8 cellular contexts compared by ENCODE assay signal in the genomic region with DNA sequence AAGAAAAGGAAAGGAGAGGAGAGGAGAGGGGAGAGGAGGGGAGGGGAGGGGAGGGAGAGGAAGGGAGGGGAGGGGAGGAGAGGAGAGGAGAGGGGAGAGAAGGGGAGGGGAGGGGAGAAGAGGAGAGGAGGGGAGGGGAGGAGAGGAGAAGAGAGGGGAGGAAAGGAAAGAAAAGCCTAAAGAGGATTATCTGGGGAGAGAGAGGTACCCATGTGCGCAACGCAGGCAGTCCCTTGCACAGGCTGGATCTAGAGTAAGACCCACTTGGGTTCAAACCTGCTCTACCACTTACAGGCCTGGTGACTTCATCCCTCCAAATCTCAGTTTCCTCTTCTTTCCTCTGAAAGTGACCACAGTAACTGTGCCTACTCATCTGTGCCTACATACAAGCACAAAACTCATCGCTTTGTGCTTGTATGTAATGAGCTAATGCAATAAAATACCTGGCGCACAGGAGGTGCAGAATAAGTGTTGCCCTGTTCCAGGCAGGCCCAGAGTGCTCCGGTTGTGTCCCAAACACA. TPM values are rescaled to one million over a fixed set of nuclear protein-coding genes. Genes with fewer than 3 reads are reported as not detected.
DNase-seq lines count a peak whose midpoint lies in the region; ATAC-seq and TF ChIP-seq lines count a peak whose summit lies in the region.

No MANE protein-coding gene starts in this region.

- WGBS in iPS DF 6.9 (ENCODE audit: insufficient coverage, insufficient read length): no CpG with 5 or more reads among the region's 5 CpGs

- peak overlapping the region; percentile 80 for H3K4me3 Mint-ChIP-seq in activated naive CD4-positive, alpha-beta T cell treated with anti-CD3 and anti-CD28 coated beads, Interleukin-2, amount 10 ng/mL, durations not matched to agents 7 days and 5 days
- peak overlapping the region; percentile 83 to 97 (median 89) for H3K4me3 Mint-ChIP-seq in T-cell
- H3K4me3 Mint-ChIP-seq in type B pancreatic cell: peak overlapping the region; percentile 89

- H3K27ac Mint-ChIP-seq in activated naive CD4-positive, alpha-beta T cell treated with anti-CD3 and anti-CD28 coated beads, Interleukin-2, amount 10 ng/mL, durations not matched to agents 7 days and 5 days: peak overlapping the region; percentile 77
- H3K27ac Mint-ChIP-seq in T-cell: peak overlapping the region; percentile 77 to 83
- H3K27ac Mint-ChIP-seq in type B pancreatic cell: peak overlapping the region; percentile 89

- peaks cover 47% of the 10 kb centered on the region for H3K4me1 Mint-ChIP-seq in activated naive CD4-positive, alpha-beta T cell treated with anti-CD3 and anti-CD28 coated beads, Interleukin-2, amount 10 ng/mL, durations not matched to agents 7 days and 5 days
- H3K4me1 Mint-ChIP-seq in T-cell: peaks cover 35 to 49% (median 39%) of the 10 kb centered on the region in 3 donors
- peaks cover 20% of the 10 kb centered on the region for H3K4me1 Mint-ChIP-seq in type B pancreatic cell (ENCODE audit: unreplicated experiment)

- H3K9me3 ChIP-seq in iPS DF 6.9 (ENCODE audit: control insufficient read depth, insufficient read depth, low read length): no peaks in the 10 kb centered on the region

- POLR2A ChIA-PET in T-cell (lab: Charles Lee): no interaction called here
- POLR2A ChIA-PET in GM10248 (lab: Yijun Ruan, JAX): interaction anchor here (0.8 to 1.3 kb wide), 2 partner anchors 36 to 141 kb away, joined by 3 to 9 read pairs; no protein-coding TSS in a partner anchor

- H3K36me3 ChIP-seq in iPS DF 6.9 (ENCODE audit: control insufficient read depth, insufficient read depth, low read length): peaks cover 8% of the 10 kb centered on the region

- H3K27me3 Mint-ChIP-seq in activated naive CD4-positive, alpha-beta T cell treated with anti-CD3 and anti-CD28 coated beads, Interleukin-2, amount 10 ng/mL, durations not matched to agents 7 days and 5 days: no peaks in the 10 kb centered on the region
- H3K27me3 Mint-ChIP-seq in T-cell (no peaks in the 10 kb centered on the region), type B pancreatic cell (no peaks in the 10 kb centered on the region)

- ATAC-seq in T-cell (replicated peaks in 1 of 4): no peak

- no peaks in the 10 kb centered on the region for H3K27me3 ChIP-seq in iPS DF 6.9 (ENCODE audit: control insufficient read depth, insufficient read depth, low read length)

- CTCF ChIA-PET in activated naive CD4-positive, alpha-beta T cell treated with anti-CD3 and anti-CD28 coated beads, Interleukin-2, amount 10 ng/mL, durations not matched to agents 7 days and 5 days (lab: Charles Lee): interaction anchor here (0.8 to 0.9 kb wide), 3 partner anchors 14 to 56 kb away, joined by 3 to 4 read pairs (median 3); no protein-coding TSS in a partner anchor
- CTCF ChIA-PET in T-cell (lab: Charles Lee): interaction anchor here in 1 of 2 donors (0.6 kb wide), 1 partner anchor 609 kb away, joined by 3 read pairs; no protein-coding TSS in a partner anchor
- CTCF ChIA-PET in GM10248 (lab: Yijun Ruan, JAX): interaction anchor here (0.9 to 3.3 kb wide), 9 partner anchors 13 to 141 kb away, joined by 3 to 15 read pairs (median 4); a partner anchor contains a TSS

- H3K9me3 Mint-ChIP-seq in activated naive CD4-positive, alpha-beta T cell treated with anti-CD3 and anti-CD28 coated beads, Interleukin-2, amount 10 ng/mL, durations not matched to agents 7 days and 5 days: no peaks in the 10 kb centered on the region
- H3K9me3 Mint-ChIP-seq in T-cell (no peaks in the 10 kb centered on the region), type B pancreatic cell (no peaks in the 10 kb centered on the region)

- peaks cover 10% of the 10 kb centered on the region for H3K4me1 ChIP-seq in iPS DF 6.9 (ENCODE audit: control insufficient read depth, insufficient read depth, low read length)

- TF ChIP-seq CTCF in type B pancreatic cell (conservative IDR thresholded peaks at IDR 0.05): no peak
- no peak for TF ChIP-seq CTCF in GM10248 (IDR thresholded peaks at IDR 0.05; ENCODE audit: control extremely low read depth, extremely low read depth, low read depth, missing control alignments)

- no peak overlapping the region for H3K27ac ChIP-seq in iPS DF 6.9 (ENCODE audit: low read length)

- DNase-seq in activated naive CD4-positive, alpha-beta T cell treated with anti-CD3 and anti-CD28 coated beads, Interleukin-2, amount 10 ng/mL, durations not matched to agents 7 days and 5 days: no peak
- no peak for DNase-seq in activated naive CD4-positive, alpha-beta T cell treated with Interleukin-2 at 50 U/mL for 16 hours
- DNase-seq in T-cell (no peak), iPS DF 6.9 (ENCODE audit: low read depth, low spot score) (no peak), type B pancreatic cell (ENCODE audit: extremely low spot score, unreplicated experiment) (no peak), NCI-H345 (lab: John Stamatoyannopoulos, UW) (no peak), GM10248 (ENCODE audit: extremely low spot score) (no peak), NCI-H1105 (lab: John Stamatoyannopoulos, UW) (no peak)

- H3K36me3 Mint-ChIP-seq in activated naive CD4-positive, alpha-beta T cell treated with anti-CD3 and anti-CD28 coated beads, Interleukin-2, amount 10 ng/mL, durations not matched to agents 7 days and 5 days: peaks cover 7% of the 10 kb centered on the region
- H3K36me3 Mint-ChIP-seq in T-cell: peaks cover 3% of the 10 kb centered on the region
- no peaks in the 10 kb centered on the region for H3K36me3 Mint-ChIP-seq in type B pancreatic cell

- peak overlapping the region; percentile 68; the same call in 1 of the 2 replicates for H3K4me3 ChIP-seq in iPS DF 6.9 (ENCODE audit: low read length)

RNA-seq across cellular contexts. Expression of a gene that starts 0.8 kb away (rescaled TPM):
- total RNA-seq in T-cell (10 to 100 TPM; 32.8 to 78.5 (median 66.0) TPM), type B pancreatic cell (ENCODE audit: low replicate concordance) (87.1 and 93.6 TPM in 2 replicates)

RNA-seq across cellular contexts. Expression of a gene that starts 30.4 kb away (rescaled TPM):
- total RNA-seq in T-cell (under 1 TPM in 4 of 5 donors, not detected in 1; 0.07 to 0.18 (median 0.13) TPM), type B pancreatic cell (ENCODE audit: low replicate concordance) (4.3 and 6.2 TPM in 2 replicates)

RNA-seq across cellular contexts. Expression of a gene that starts 32.8 kb away (rescaled TPM):
- total RNA-seq in T-cell (100 to 1,000 TPM in 3 of 5 donors, 10 to 100 TPM in 2; 63.0 to 129 (median 118) TPM), type B pancreatic cell (ENCODE audit: low replicate concordance) (2.5 and 4.4 TPM in 2 replicates)

Comparison
In these comparisons a context has a peak if more than half of its experiments do, and no peak if none do; other contexts are left out.
1. RNA of a gene that starts 32.8 kb away (total RNA-seq): 63.0 to 129 TPM in T-cell; 2.5 to 4.4 TPM in type B pancreatic cell; every median in the first group is over 10 times any median in the second.
2. Peak in every context shown above with its lines, with median percentiles within 50 percentile points of each other: H3K27ac Mint-ChIP-seq and H3K4me3 Mint-ChIP-seq.